In the genomic region with DNA sequence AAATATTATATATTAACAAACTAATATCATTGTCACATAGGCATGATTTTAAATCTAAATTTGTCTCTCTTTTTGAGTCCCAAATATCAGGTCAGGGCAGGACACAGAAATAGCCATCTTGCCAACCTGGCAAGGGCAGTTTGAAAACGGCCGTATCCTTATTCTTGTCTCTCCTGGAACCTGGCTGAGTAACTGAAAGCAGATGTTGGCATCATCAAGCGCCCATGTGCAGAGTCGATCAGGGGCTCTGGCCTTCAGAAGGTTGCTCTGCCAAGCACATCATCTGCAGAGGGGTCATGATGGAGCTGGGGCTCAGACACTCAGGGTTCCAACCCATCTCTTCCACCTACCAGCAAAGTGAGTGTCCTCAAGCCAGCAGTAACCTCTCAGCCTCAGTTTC, we compare ENCODE assay signal across 9 cellular contexts. TPM values are rescaled to one million over a fixed set of nuclear protein-coding genes. Genes with fewer than 3 reads are reported as not detected.
"Had no signal": no experiment of that assay in that cellular context is flagged by ENCODE, and none has a peak within 500 bp of the region (broad histone marks: within the 10 kb centered on the region; RNA-seq: fewer than 3 reads in every experiment).

No MANE protein-coding gene starts in this region.

- H3K9ac ChIP-seq: GM23248 had no signal

- H3K36me3 ChIP-seq: HAP-1 had no signal

- H3K27ac ChIP-seq: GM23248, HL-60 had no signal

- ATAC-seq: HCT116 had no signal

- H2AFZ ChIP-seq: GM23248 had no signal

- H3K4me3 ChIP-seq: GM23248, HAP-1 had no signal

- H3K4me1 ChIP-seq: HAP-1 had no signal

- H3K9me3 ChIP-seq: HAP-1 had no signal

- DNase-seq: GM23248, GOT3, H7, HFFc6, IMR-90 had no signal

RNA-seq across cellular contexts. Expression of a gene that starts 55.2 kb away (rescaled TPM):
- total RNA-seq: GM23248, HFFc6, HT1080 had no signal
- polyA plus RNA-seq: GM23248 had no signal
